ENCODE assay signal across 2 cellular contexts in genomic region chr6:39669117-39669690, GRCh38.
A peak's percentile ranks its signal among the peaks of the same experiment; 100 is the strongest.
TF ChIP-seq lines count a peak whose summit lies in the region.

No MANE protein-coding gene starts in this region.

TF ChIP-seq in IMR-90, 13 proteins besides CTCF, POLR2A, EP300 and RAD21:
- TF ChIP-seq MAZ (IDR thresholded peaks at IDR 0.05; ENCODE audit: borderline replicate concordance, low read depth, low read length) (no peak), CEBPB (IDR thresholded peaks at IDR 0.05; ENCODE audit: low read depth, low read length) (no peak), MXI1 (IDR thresholded peaks at IDR 0.05; ENCODE audit: borderline replicate concordance, low read depth, low read length) (no peak), ELK1 (IDR thresholded peaks at IDR 0.05; ENCODE audit: borderline replicate concordance, low read depth, low read length) (no peak), SMC3 (IDR thresholded peaks at IDR 0.05; ENCODE audit: low read depth, low read length) (no peak), BHLHE40 (IDR thresholded peaks at IDR 0.05; ENCODE audit: low read depth, low read length) (no peak), CHD1 (IDR thresholded peaks at IDR 0.05; ENCODE audit: low read depth, low read length) (no peak), USF2 (IDR thresholded peaks at IDR 0.05; ENCODE audit: low read depth, low read length) (no peak), FOS (IDR thresholded peaks at IDR 0.05; ENCODE audit: low read depth, low read length) (no peak), RFX5 (IDR thresholded peaks at IDR 0.05; ENCODE audit: low read depth, low read length) (no peak), RCOR1 (IDR thresholded peaks at IDR 0.05; ENCODE audit: insufficient replicate concordance, low read length) (no peak), NFE2L2 (IDR thresholded peaks at IDR 0.05; ENCODE audit: low read depth, low read length) (no peak), MAFK (IDR thresholded peaks at IDR 0.05; ENCODE audit: low read depth, low read length) (no peak)
TF ChIP-seq in IMR-90: peak in this region for 0.

TF ChIP-seq in HepG2, 621 proteins besides CTCF, POLR2A, EP300 and RAD21:
- TF ChIP-seq SOX5 (CRISPR knock-in tag; IDR thresholded peaks at IDR 0.05; ENCODE audit: borderline replicate concordance), result 0 out of 2 replicates have a peak, but pooled peaks have one; percentile 18
- no peak for TF ChIP-seq JUNB (CRISPR knock-in tag; IDR thresholded peaks at IDR 0.05; ENCODE audit: borderline replicate concordance)
- peak; percentile 30; the same call in 1 of the 2 replicates for TF ChIP-seq FOXA3 (CRISPR knock-in tag; IDR thresholded peaks at IDR 0.05)
- peak; percentile 69 for TF ChIP-seq PAXIP1 (CRISPR knock-in tag; conservative IDR thresholded peaks at IDR 0.05)
- no peak for TF ChIP-seq ZNF331 (CRISPR knock-in tag; IDR thresholded peaks at IDR 0.05)
- TF ChIP-seq HNF4A (CRISPR knock-in tag; IDR thresholded peaks at IDR 0.05), result peak; percentile 22
- no peak for TF ChIP-seq ZNF225 (CRISPR knock-in tag; IDR thresholded peaks at IDR 0.05)
- TF ChIP-seq ZNF281 (CRISPR knock-in tag; IDR thresholded peaks at IDR 0.05; ENCODE audit: borderline replicate concordance), result 0 out of 2 replicates have a peak, but pooled peaks have one; percentile 14
- peak; percentile 27; the same call in 1 of the 2 replicates for TF ChIP-seq MIXL1 (CRISPR knock-in tag; IDR thresholded peaks at IDR 0.05)
- no peak for TF ChIP-seq ZXDC (CRISPR knock-in tag; IDR thresholded peaks at IDR 0.05)
- TF ChIP-seq MTA1 (CRISPR knock-in tag; IDR thresholded peaks at IDR 0.05; ENCODE audit: borderline replicate concordance), result no peak
